2 cellular contexts compared by ENCODE assay signal in genomic region chr3:42500091-42500490, GRCh38.
TF ChIP-seq lines count a peak whose summit lies in the region.

No MANE protein-coding gene starts in this region.

TF ChIP-seq in HEK293, 187 proteins besides CTCF, POLR2A, EP300 and RAD21:
- TF ChIP-seq TCF7L2 (IDR thresholded peaks at IDR 0.05; ENCODE audit: borderline replicate concordance, low read depth, low read length) (no peak), ZNF473 (tag by site-specific recombination; IDR thresholded peaks at IDR 0.05) (no peak), ZNF133 (tag by site-specific recombination; IDR thresholded peaks at IDR 0.05) (no peak), IKZF3 (tag by site-specific recombination; IDR thresholded peaks at IDR 0.05) (no peak), GLIS1 (tag by site-specific recombination; IDR thresholded peaks at IDR 0.05) (peak; percentile 9; the same call in 1 of the 2 replicates)

TF ChIP-seq in H1, 55 proteins besides CTCF, POLR2A, EP300 and RAD21:
- TF ChIP-seq E2F6 (IDR thresholded peaks at IDR 0.05) (no peak), RFX5 (IDR thresholded peaks at IDR 0.05; ENCODE audit: borderline replicate concordance, low read depth, low read length) (no peak), SRF (IDR thresholded peaks at IDR 0.05; ENCODE audit: low read depth, low read length) (no peak), POU5F1 (IDR thresholded peaks at IDR 0.05; ENCODE audit: low read depth, low read length) (no peak), CHD2 (IDR thresholded peaks at IDR 0.05; ENCODE audit: low read length) (no peak), RBBP5 (IDR thresholded peaks at IDR 0.05; ENCODE audit: borderline replicate concordance, low read depth, low read length) (no peak), ASH2L (IDR thresholded peaks at IDR 0.05; ENCODE audit: low read length) (no peak)
